1 cellular context compared by ENCODE assay signal in genomic region chr6:137707590-137708360, GRCh38.
TF ChIP-seq lines count a peak whose summit lies in the region.

No MANE protein-coding gene starts in this region.

TF ChIP-seq in HepG2, 621 proteins besides CTCF, POLR2A, EP300 and RAD21 (continued from another document and continues in another):
- TF ChIP-seq RORA (CRISPR knock-in tag; IDR thresholded peaks at IDR 0.05) = no peak
- TF ChIP-seq ZNF503 (CRISPR knock-in tag; IDR thresholded peaks at IDR 0.05) = peak; percentile 71
- peak; percentile 50; the same call in 1 of the 2 replicates for TF ChIP-seq SALL2 (CRISPR knock-in tag; IDR thresholded peaks at IDR 0.05)
- peak; percentile 97 for TF ChIP-seq SMC3 (IDR thresholded peaks at IDR 0.05; ENCODE audit: low read length)
- peak; percentile 78 for TF ChIP-seq HDAC2 (CRISPR knock-in tag; IDR thresholded peaks at IDR 0.05)
- TF ChIP-seq SP2 (CRISPR knock-in tag; IDR thresholded peaks at IDR 0.05) = no peak
- no peak for TF ChIP-seq ARNT2 (CRISPR knock-in tag; IDR thresholded peaks at IDR 0.05; ENCODE audit: low read depth)
- no peak for TF ChIP-seq ZSCAN30 (CRISPR knock-in tag; IDR thresholded peaks at IDR 0.05)
- TF ChIP-seq RNF2 (conservative IDR thresholded peaks at IDR 0.05; ENCODE audit: low read depth) = peak; percentile 51; the same call in 1 of the 2 replicates
- no peak for TF ChIP-seq ZBTB1 (CRISPR knock-in tag; IDR thresholded peaks at IDR 0.05; ENCODE audit: borderline replicate concordance)
- no peak for TF ChIP-seq TEF (CRISPR knock-in tag; IDR thresholded peaks at IDR 0.05)
- no peak for TF ChIP-seq PTBP1 (IDR thresholded peaks at IDR 0.05; ENCODE audit: low read depth, low read length, poor library complexity, severe bottlenecking)
- TF ChIP-seq KDM5A (IDR thresholded peaks at IDR 0.05; ENCODE audit: borderline replicate concordance, low read length) = peak; percentile 87; the same call in 1 of the 2 replicates
- no peak for TF ChIP-seq MZF1 (CRISPR knock-in tag; IDR thresholded peaks at IDR 0.05; ENCODE audit: borderline replicate concordance)
- TF ChIP-seq RARG (CRISPR knock-in tag; IDR thresholded peaks at IDR 0.05; ENCODE audit: low read depth) = no peak
- no peak for TF ChIP-seq POGK (CRISPR knock-in tag; conservative IDR thresholded peaks at IDR 0.05)
- peak; percentile 67; the same call in 1 of the 2 replicates for TF ChIP-seq ETV5 (CRISPR knock-in tag; IDR thresholded peaks at IDR 0.05; ENCODE audit: borderline replicate concordance)
- TF ChIP-seq ZNF24 (IDR thresholded peaks at IDR 0.05) = peak; percentile 66
- TF ChIP-seq ZNF563 (CRISPR knock-in tag; IDR thresholded peaks at IDR 0.05) = no peak
- TF ChIP-seq ZFP82 (CRISPR knock-in tag; IDR thresholded peaks at IDR 0.05; ENCODE audit: borderline replicate concordance) = peak; percentile 39; the same call in 1 of the 2 replicates
- TF ChIP-seq ZNF782 (CRISPR knock-in tag; IDR thresholded peaks at IDR 0.05; ENCODE audit: borderline replicate concordance) = no peak; the same call in 1 of the 2 replicates
- peak; percentile 85; the same call in 1 of the 2 replicates for TF ChIP-seq TSC22D2 (CRISPR knock-in tag; IDR thresholded peaks at IDR 0.05; ENCODE audit: borderline replicate concordance)
- no peak for TF ChIP-seq CHCHD3 (CRISPR knock-in tag; IDR thresholded peaks at IDR 0.05)
- TF ChIP-seq NFYB (CRISPR knock-in tag; IDR thresholded peaks at IDR 0.05) = no peak
- no peak for TF ChIP-seq PRPF4 (IDR thresholded peaks at IDR 0.05; ENCODE audit: low read depth, low read length, poor library complexity, severe bottlenecking)
- TF ChIP-seq SYNCRIP (IDR thresholded peaks at IDR 0.05; ENCODE audit: insufficient read depth, low read depth, low read length) = no peak
- TF ChIP-seq GMEB1 (CRISPR knock-in tag; IDR thresholded peaks at IDR 0.05; ENCODE audit: borderline replicate concordance) = peak; percentile 50; the same call in 1 of the 2 replicates
- TF ChIP-seq DZIP1 (CRISPR knock-in tag; IDR thresholded peaks at IDR 0.05) = no peak
- no peak for TF ChIP-seq TBP (CRISPR knock-in tag; IDR thresholded peaks at IDR 0.05)
- no peak for TF ChIP-seq ZNF44 (CRISPR knock-in tag; IDR thresholded peaks at IDR 0.05)
- 0 out of 2 replicates have a peak, but pooled peaks have one; percentile 1 for TF ChIP-seq ATF7 (IDR thresholded peaks at IDR 0.05)
- TF ChIP-seq ATF7 (CRISPR knock-in tag; IDR thresholded peaks at IDR 0.05) = no peak
- no peak for TF ChIP-seq PRDM4 (CRISPR knock-in tag; IDR thresholded peaks at IDR 0.05; ENCODE audit: borderline replicate concordance)
- TF ChIP-seq IRF2 (CRISPR knock-in tag; IDR thresholded peaks at IDR 0.05) = peak; percentile 71
- no peak for TF ChIP-seq SSRP1 (CRISPR knock-in tag; IDR thresholded peaks at IDR 0.05)
- TF ChIP-seq KMT2A (CRISPR knock-in tag; IDR thresholded peaks at IDR 0.05) = peak; percentile 67
- no peak for TF ChIP-seq SP1 (IDR thresholded peaks at IDR 0.05)
- TF ChIP-seq SP1 (CRISPR knock-in tag; IDR thresholded peaks at IDR 0.05) = no peak
- no peak for TF ChIP-seq ZNF30 (CRISPR knock-in tag; IDR thresholded peaks at IDR 0.05)
- TF ChIP-seq ZNF740 (CRISPR knock-in tag; IDR thresholded peaks at IDR 0.05) = no peak
- no peak for TF ChIP-seq SRY (CRISPR knock-in tag; IDR thresholded peaks at IDR 0.05)
- TF ChIP-seq ZNF724P (CRISPR knock-in tag; IDR thresholded peaks at IDR 0.05; ENCODE audit: borderline replicate concordance) = no peak
- TF ChIP-seq NFAT5 (CRISPR knock-in tag; IDR thresholded peaks at IDR 0.05) = no peak; the same call in 1 of the 2 replicates
- no peak for TF ChIP-seq MTA1 (CRISPR knock-in tag; IDR thresholded peaks at IDR 0.05; ENCODE audit: borderline replicate concordance)
- no peak for TF ChIP-seq ZNF878 (CRISPR knock-in tag; IDR thresholded peaks at IDR 0.05)
- no peak for TF ChIP-seq SMAD9 (CRISPR knock-in tag; IDR thresholded peaks at IDR 0.05)
- no peak for TF ChIP-seq ZNF34 (CRISPR knock-in tag; IDR thresholded peaks at IDR 0.05; ENCODE audit: borderline replicate concordance)
- TF ChIP-seq PHF5A (CRISPR knock-in tag; IDR thresholded peaks at IDR 0.05; ENCODE audit: low read depth, unreplicated experiment) = no peak
- no peak for TF ChIP-seq GTF3A (CRISPR knock-in tag; conservative IDR thresholded peaks at IDR 0.05)
- peak; percentile 74 for TF ChIP-seq ZMYM4 (CRISPR knock-in tag; IDR thresholded peaks at IDR 0.05)
- TF ChIP-seq HNRNPH1 (optimal IDR thresholded peaks at IDR 0.05; ENCODE audit: low read depth, low read length) = no peak
- TF ChIP-seq JUN (CRISPR knock-in tag; IDR thresholded peaks at IDR 0.05) = peak; percentile 44
- peak; percentile 84 for TF ChIP-seq CREM (IDR thresholded peaks at IDR 0.05)
- no peak for TF ChIP-seq CREM (CRISPR knock-in tag; IDR thresholded peaks at IDR 0.05)
